ENCODE assay signal across 10 cellular contexts in genomic region chr7:21338728-21339164, GRCh38.
DNase-seq lines count a peak whose midpoint lies in the region; ATAC-seq and TF ChIP-seq lines count a peak whose summit lies in the region.
"Had no signal": no experiment of that assay in that cellular context is flagged by ENCODE, and none has a peak within 500 bp of the region (broad histone marks: within the 10 kb centered on the region; RNA-seq: fewer than 3 reads in every experiment).

No MANE protein-coding gene starts in this region.

- H3K9ac ChIP-seq in GM23248: no peak overlapping the region

- in situ Hi-C loops in GM23248 (cut with MboI): no loop called here

- peak; percentile 96 for ATAC-seq in activated T-helper 17 cell treated with anti-CD3 and anti-CD28 coated beads, Interleukin-2, amount 50 U/mL, for 72 hours (replicated peaks)
- ATAC-seq in GM21723 (IDR thresholded peaks at IDR 0.05; ENCODE audit: unreplicated experiment): no peak
- no peak for ATAC-seq in sciatic nerve

- no peaks in the 10 kb centered on the region for H3K27me3 Mint-ChIP-seq in activated T-helper 17 cell treated with anti-CD3 and anti-CD28 coated beads, Interleukin-2, amount 50 U/mL, for 72 hours
- peaks cover under 1% of the 10 kb centered on the region for H3K27me3 Mint-ChIP-seq in progenitor cell of endocrine pancreas

- no peak overlapping the region for H3K4me2 ChIP-seq in GM23248 (ENCODE audit: unreplicated experiment)

- no peaks in the 10 kb centered on the region for H3K9me3 ChIP-seq in GM23248 (ENCODE audit: low read depth)
- H3K9me3 ChIP-seq: colonic mucosa had no signal

- H3K36me3 ChIP-seq in GM23248 (ENCODE audit: low read depth): no peaks in the 10 kb centered on the region
- H3K36me3 ChIP-seq: colonic mucosa had no signal

- H3K27ac ChIP-seq in GM23248: no peak overlapping the region
- H3K27ac ChIP-seq: colonic mucosa had no signal

- 40 to 47% methylated on average over 4 of the region's 4 CpGs for WGBS in GM23248 (ENCODE audit: low coverage in 1 of 2, low lambda C conversion rate in 2 of 2, missing lambda C conversion rate in 2 of 2), 2 experiments

- no peaks in the 10 kb centered on the region for H4K20me1 ChIP-seq in GM23248 (ENCODE audit: insufficient read depth)

- peak overlapping the region; percentile 42 for H3K4me3 Mint-ChIP-seq in activated T-helper 17 cell treated with anti-CD3 and anti-CD28 coated beads, Interleukin-2, amount 50 U/mL, for 72 hours
- H3K4me3 Mint-ChIP-seq in progenitor cell of endocrine pancreas (ENCODE audit: low read depth): no peak overlapping the region

- H3F3A ChIP-seq in GM23248 (ENCODE audit: insufficient read depth): no peaks in the 10 kb centered on the region

- no peaks in the 10 kb centered on the region for H3K36me3 Mint-ChIP-seq in activated T-helper 17 cell treated with anti-CD3 and anti-CD28 coated beads, Interleukin-2, amount 50 U/mL, for 72 hours (ENCODE audit: low read depth)
- no peaks in the 10 kb centered on the region for H3K36me3 Mint-ChIP-seq in progenitor cell of endocrine pancreas (ENCODE audit: insufficient read depth)

- no peaks in the 10 kb centered on the region for H3K4me1 ChIP-seq in GM23248 (ENCODE audit: insufficient read depth)
- H3K4me1 ChIP-seq: colonic mucosa had no signal

- H3K9me2 ChIP-seq in GM23248 (ENCODE audit: insufficient read depth): no peaks in the 10 kb centered on the region

- no peaks in the 10 kb centered on the region for H3K79me2 ChIP-seq in GM23248 (ENCODE audit: insufficient read depth)

- H3K27ac Mint-ChIP-seq in activated T-helper 17 cell treated with anti-CD3 and anti-CD28 coated beads, Interleukin-2, amount 50 U/mL, for 72 hours: peak overlapping the region; percentile 82
- H3K27ac Mint-ChIP-seq in progenitor cell of endocrine pancreas: no peak overlapping the region

- peaks cover 24% of the 10 kb centered on the region for H3K4me1 Mint-ChIP-seq in activated T-helper 17 cell treated with anti-CD3 and anti-CD28 coated beads, Interleukin-2, amount 50 U/mL, for 72 hours
- peaks cover 5% of the 10 kb centered on the region for H3K4me1 Mint-ChIP-seq in progenitor cell of endocrine pancreas (ENCODE audit: low read depth)

- no peak overlapping the region for H3K4me3 ChIP-seq in GM23248
- H3K4me3 ChIP-seq: colonic mucosa had no signal

- no peak for TF ChIP-seq CTCF in progenitor cell of endocrine pancreas (IDR thresholded peaks at IDR 0.05; ENCODE audit: unreplicated experiment)

- intact Hi-C loops in sciatic nerve (cut with DNase I): no loop called here

- peaks cover 4% of the 10 kb centered on the region for H3K9me3 Mint-ChIP-seq in activated T-helper 17 cell treated with anti-CD3 and anti-CD28 coated beads, Interleukin-2, amount 50 U/mL, for 72 hours
- H3K9me3 Mint-ChIP-seq in progenitor cell of endocrine pancreas (ENCODE audit: low read depth): peaks cover 9% of the 10 kb centered on the region

- peak; percentile 74 for DNase-seq in activated naive CD4-positive, alpha-beta T cell treated with Interleukin-2 at 50 U/mL for 16 hours
- no peak for DNase-seq in activated naive CD4-positive, alpha-beta T cell (lab: John Stamatoyannopoulos, UW)
- peak; percentile 29 for DNase-seq in stimulated activated CD4-positive, alpha-beta T cell treated with anti-CD3 and anti-CD28 coated beads, Interleukin-12 subunit alpha, Interleukin-12 subunit beta, amount 100 ng/mL, for 4 hours
- DNase-seq in sciatic nerve (ENCODE audit: low spot score) (no peak), GM23248 (no peak), progenitor cell of endocrine pancreas (ENCODE audit: low spot score, unreplicated experiment) (no peak)
- DNase-seq: colonic mucosa, SW 1271 had no signal

- H3K27me3 ChIP-seq in GM23248 (replicated peaks; ENCODE audit: insufficient read depth): no peaks in the 10 kb centered on the region
- H3K27me3 ChIP-seq: colonic mucosa had no signal

- H2AFZ ChIP-seq in GM23248: no peak overlapping the region

Comparison
In these comparisons a context has a peak if more than half of its experiments do, and no peak if none do; other contexts are left out.
1. DNase-seq: peak in activated naive CD4-positive, alpha-beta T cell treated with Interleukin-2 at 50 U/mL for 16 hours (single experiment) and stimulated activated CD4-positive, alpha-beta T cell treated with anti-CD3 and anti-CD28 coated beads, Interleukin-12 subunit alpha, Interleukin-12 subunit beta, amount 100 ng/mL, for 4 hours (single experiment); none in activated naive CD4-positive, alpha-beta T cell (0 of 4), sciatic nerve (single experiment), GM23248 (single experiment) and progenitor cell of endocrine pancreas (single experiment).